Comparison of ENCODE assay signal across 9 cellular contexts in genomic region chr1:34929497-34929852, GRCh38. TPM values are rescaled to one million over a fixed set of nuclear protein-coding genes. Genes with fewer than 3 reads are reported as not detected.
A peak's percentile ranks its signal among the peaks of the same experiment; 100 is the strongest.
DNase-seq lines count a peak whose midpoint lies in the region; ATAC-seq, FAIRE-seq and TF ChIP-seq lines count a peak whose summit lies in the region.
"Had no signal": no experiment of that assay in that cellular context is flagged by ENCODE, and none has a peak within 500 bp of the region (broad histone marks: within the 10 kb centered on the region; RNA-seq: fewer than 3 reads in every experiment).

DLGAP3 (minus strand) TSS chr1:34929650; CDS start chr1:34905383, 24,267 bp downstream.

- CTCF ChIA-PET in GM12878 (lab: Yijun Ruan, JAX), result no interaction called here

- no peaks in the 10 kb centered on the region; the same call in 1 of the 2 replicates for H4K20me1 ChIP-seq in DOHH2 (ENCODE audit: control insufficient read depth, insufficient read depth, low read depth, low read length)
- H4K20me1 ChIP-seq in GM12878 (ENCODE audit: control insufficient read depth, insufficient read depth), result no peaks in the 10 kb centered on the region

- no peak for FAIRE-seq in GM12878 (lab: Jason Lieb, UNC)

- no peaks in the 10 kb centered on the region for H3K36me3 Mint-ChIP-seq in natural killer cell

- no peaks in the 10 kb centered on the region for H3K9me3 Mint-ChIP-seq in natural killer cell

- intact Hi-C loops in GM12878 (cut with micrococcal nuclease; ENCODE audit: unreplicated experiment), result no loop called here
- intact Hi-C loops in natural killer cell (cut with micrococcal nuclease), result no loop called here

- no TSS peak for BruUV-seq in GM12878 (replicated peaks; lab: Mats Ljungman, UMichigan)

- peak within 1 kb of the TSS in 1 of 2 donors; percentile 10 for H3K27ac Mint-ChIP-seq in natural killer cell

- H3K27me3 ChIP-seq in DOHH2 (ENCODE audit: control insufficient read depth, low read length) (peaks cover 33% of the 10 kb centered on the region), GM12878 (replicated peaks in 1 of 2; ENCODE audit: control insufficient read depth in 2 of 2, insufficient read depth in 2 of 2, low read length in 1 of 2) (peaks cover 8 to 9% of the 10 kb centered on the region in 2 experiments; a peak in 3 of 4 replicates)

- TF ChIP-seq POLR2A in GM12878 (IDR thresholded peaks at IDR 0.05; ENCODE audit: low read depth, low read length), result no peak

- SMC1A ChIA-PET in GM12878 (lab: Charles Lee; ENCODE audit: uncharacterized antibody, unreplicated experiment), result no interaction called here

- H3K9me2 ChIP-seq in DOHH2 (replicated peaks; ENCODE audit: control insufficient read depth, low read length), result no peaks in the 10 kb centered on the region

- POLR2A ChIA-PET in GM12878 (lab: Charles Lee), result no interaction called here

- no peak within 1 kb of the TSS for H2AFZ ChIP-seq in GM12878 (ENCODE audit: control insufficient read depth, low read depth, low read length)

- no peaks in the 10 kb centered on the region for H3K9me3 ChIP-seq in DOHH2 (ENCODE audit: control insufficient read depth, insufficient read depth, low read length)
- no peaks in the 10 kb centered on the region for H3K9me3 ChIP-seq in GM12878 (replicated peaks; ENCODE audit: control insufficient read depth, insufficient read depth, low read length)

- H3K4me1 ChIP-seq in DOHH2 (ENCODE audit: control insufficient read depth, low read length), result peaks cover 11% of the 10 kb centered on the region
- peaks cover 4% of the 10 kb centered on the region; the same call in 1 of the 2 replicates for H3K4me1 ChIP-seq in GM12878 (ENCODE audit: control insufficient read depth, insufficient read depth, low read length)

- TF ChIP-seq CTCF in DOHH2 (IDR thresholded peaks at IDR 0.05; ENCODE audit: low read depth, low read length, poor library complexity, severe bottlenecking) (no peak), GM12878 (IDR thresholded peaks at IDR 0.05 in 2 of 3, conservative IDR thresholded peaks at IDR 0.05 in 1 of 3; ENCODE audit: control insufficient read depth in 2 of 3, extremely low read depth in 1 of 3, insufficient read depth in 1 of 3, low read depth in 3 of 3, low read length in 3 of 3) (no peak), natural killer cell (IDR thresholded peaks at IDR 0.05) (no peak)

- no peak for TF ChIP-seq EP300 in GM12878 (IDR thresholded peaks at IDR 0.05; ENCODE audit: borderline replicate concordance in 1 of 2, control insufficient read depth in 1 of 2, low read depth in 2 of 2, low read length in 2 of 2)

- under 1% methylated on average over 19 of the region's 50 CpGs for WGBS in GM12878 (ENCODE audit: insufficient coverage, insufficient replicate concordance, low lambda C conversion rate, missing lambda C conversion rate)

- TF ChIP-seq RAD21 in GM12878 (IDR thresholded peaks at IDR 0.05; ENCODE audit: insufficient read depth, low read depth, low read length), result no peak

- H3K4me2 ChIP-seq in DOHH2 (ENCODE audit: low read length) (peak within 1 kb of the TSS; percentile 93), GM12878 (ENCODE audit: control insufficient read depth, insufficient read depth) (peak within 1 kb of the TSS; percentile 75)

- ATAC-seq in GM12878 (no peak), natural killer cell (peak; percentile 43 to 52 (median 46)), HG03045 (IDR thresholded peaks at IDR 0.05; ENCODE audit: unreplicated experiment) (no peak)

- H3K27ac ChIP-seq in DOHH2 (ENCODE audit: low read depth, low read length), result no peak within 1 kb of the TSS
- H3K27ac ChIP-seq in GM12878 (ENCODE audit: control insufficient read depth, insufficient read depth), result no peak within 1 kb of the TSS

- no peaks in the 10 kb centered on the region for H3F3A ChIP-seq in DOHH2 (ENCODE audit: control insufficient read depth, insufficient read depth)

- in situ Hi-C loops in GM12878 (cut with MboI), result no loop called here

- peaks cover 6 to 20% of the 10 kb centered on the region in 2 donors for H3K4me1 Mint-ChIP-seq in natural killer cell

- peak within 1 kb of the TSS; percentile 78 for H3K4me3 ChIP-seq in DOHH2 (ENCODE audit: low read length)
- H3K4me3 ChIP-seq in GM12878, result peak within 1 kb of the TSS; percentile 18; the same call in 1 of the 2 replicates

- peak within 1 kb of the TSS; percentile 79 for H3K4me3 Mint-ChIP-seq in natural killer cell

- DNase-seq in NCI-H1930 (lab: John Stamatoyannopoulos, UW) (peak; percentile 8 to 62), GM12878 (ENCODE audit: low read depth, low spot score) (no peak), natural killer cell (no peak), NCI-H1694 (lab: John Stamatoyannopoulos, UW) (no peak), 8988T (no peak)
- DNase-seq in activated CD4-positive, alpha-beta T cell treated with anti-CD3 and anti-CD28 coated beads for 1 hour, result no peak

- no peak within 1 kb of the TSS for H3K9ac ChIP-seq in GM12878 (ENCODE audit: control insufficient read depth, insufficient read depth, low read length)

- no peaks in the 10 kb centered on the region for H3K36me3 ChIP-seq in DOHH2 (ENCODE audit: control insufficient read depth, low read length)
- H3K36me3 ChIP-seq in GM12878 (ENCODE audit: control insufficient read depth in 2 of 2, insufficient read depth in 2 of 2, low read length in 1 of 2), result no peaks in the 10 kb centered on the region

- peaks cover 31 to 41% of the 10 kb centered on the region in 2 donors for H3K27me3 Mint-ChIP-seq in natural killer cell (ENCODE audit: low read depth in 2 of 2)

- H3K79me2 ChIP-seq in DOHH2 (ENCODE audit: control insufficient read depth, low read length), result no peaks in the 10 kb centered on the region
- H3K79me2 ChIP-seq in GM12878 (ENCODE audit: control insufficient read depth, insufficient read depth, low read length), result no peaks in the 10 kb centered on the region

- RAD21 ChIA-PET in GM12878 (lab: Charles Lee; ENCODE audit: unreplicated experiment), result interaction anchor here (0.8 to 1.5 kb wide), 2 partner anchors 9 to 102 kb away, joined by 3 read pairs; no protein-coding TSS in a partner anchor

TF ChIP-seq in GM12878, 131 proteins besides CTCF, POLR2A, EP300 and RAD21 (continues in another document):
- no peak for TF ChIP-seq ZNF687 (IDR thresholded peaks at IDR 0.05)
- no peak for TF ChIP-seq POU2F2 (IDR thresholded peaks at IDR 0.05; ENCODE audit: borderline replicate concordance, low read depth, low read length)
- no peak for TF ChIP-seq HDAC2 (IDR thresholded peaks at IDR 0.05)
- TF ChIP-seq MYB (IDR thresholded peaks at IDR 0.05; ENCODE audit: borderline replicate concordance, low read depth, low read length), result no peak
- no peak for TF ChIP-seq MLLT1 (IDR thresholded peaks at IDR 0.05)

RNA-seq across cellular contexts. Expression of gene DLGAP3, which starts in this region (rescaled TPM):
- total RNA-seq in GM12878 (2013; cell fraction: nucleolus; rRNA removed), result 0.42 and 0.77 TPM in 2 replicates
- total RNA-seq in GM12878 (2014; rRNA removed), result 0.05 and 0.11 TPM in 2 replicates
- total RNA-seq in GM12878 (2014; rRNA removed; fragmentation: Illumina TruSeq; extraction: Trizol), result 0.04 TPM in 1 of 2 replicates, not detected in the other
- 0.15 and 0.21 TPM in 2 replicates for total RNA-seq in GM12878 (2021)
- polyA plus RNA-seq in GM12878 (2011; ENCODE audit: low read depth), result not detected
- polyA plus RNA-seq in GM12878 (2011; rRNA removed), result 0.03 TPM in 1 of 2 replicates, not detected in the other
- 0.05 and 0.06 TPM in 2 replicates for polyA plus RNA-seq in GM12878 (2011; cell fraction: cytosol; rRNA removed)
- polyA plus RNA-seq in GM12878 (2011; cell fraction: nucleus; rRNA removed), result 0.16 and 0.42 TPM in 2 replicates
- 0.21 and 0.34 TPM in 2 replicates for polyA plus RNA-seq in GM12878 (2012)
- not detected in 2 replicates for polyA plus RNA-seq in GM12878 (2014; fragmentation: Illumina TruSeq; extraction: Trizol)
- not detected for polyA plus RNA-seq in GM12878 (2014; fragmentation: Nextera tagmentation; extraction: Ambion mirVana)
- 0.12 and 0.16 TPM in 2 replicates for polyA plus RNA-seq in GM12878 (2014; rRNA removed)
- under 1 TPM in 1 of 2 experiments, not detected in 1; 0.05 TPM for polyA plus RNA-seq in GM12878 (2016; fragmentation: Nextera tagmentation; extraction: Ambion mirVana)
- polyA minus RNA-seq in GM12878 (2011; rRNA and poly(A)+ RNA removed), result 0.31 TPM in 1 of 2 replicates, not detected in the other
- not detected in 2 replicates for polyA minus RNA-seq in GM12878 (2011; cell fraction: cytosol; rRNA and poly(A)+ RNA removed)
- polyA minus RNA-seq in GM12878 (2011; cell fraction: nucleus; rRNA and poly(A)+ RNA removed), result 0.48 and 0.67 TPM in 2 replicates
- total RNA-seq in natural killer cell, result under 1 TPM; 0.33 to 0.38 (median 0.36) TPM
- total RNA-seq: fibroblast of lung had no signal
- polyA plus RNA-seq: fibroblast of lung had no signal

Comparison
In these comparisons a context has a peak if more than half of its experiments do, and no peak if none do; other contexts are left out.
1. Peak in ATAC-seq in natural killer cell; RNA of the gene not detected or under 1 TPM.
2. DNase-seq: peak in NCI-H1930 (2 of 2); none in GM12878 (single experiment), natural killer cell (single experiment), NCI-H1694 (single experiment), 8988T (single experiment) and activated CD4-positive, alpha-beta T cell treated with anti-CD3 and anti-CD28 coated beads for 1 hour (single experiment).